In the genomic region with DNA sequence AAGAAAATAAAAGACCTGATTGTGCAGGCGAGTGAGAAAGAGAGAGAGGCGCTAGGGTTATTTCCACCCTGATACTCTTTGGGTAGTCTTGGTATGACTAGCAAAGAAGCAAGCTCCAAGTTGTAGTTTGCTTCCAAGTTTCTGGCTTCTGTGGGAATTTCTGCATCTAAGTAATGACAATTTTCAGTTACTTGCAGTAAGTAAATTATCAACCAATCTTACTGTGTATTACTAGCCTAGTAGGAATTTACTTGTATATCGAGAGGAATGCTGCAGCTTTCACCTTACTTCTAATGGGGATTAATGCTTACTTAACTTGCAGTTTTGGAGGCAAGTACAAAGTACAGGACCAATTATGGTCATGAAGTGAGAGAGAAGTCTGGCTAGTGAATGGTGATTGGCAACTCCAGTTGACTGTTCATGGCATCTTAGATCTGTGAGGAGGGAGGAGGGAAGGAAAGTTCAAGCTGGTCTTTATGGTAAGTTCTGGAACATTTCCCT, we compare ENCODE assay signal across 1 cellular context.
TF ChIP-seq lines count a peak whose summit lies in the region.

No MANE protein-coding gene starts in this region.

TF ChIP-seq in IMR-90, 13 proteins besides CTCF, POLR2A, EP300 and RAD21:
- no peak for TF ChIP-seq CEBPB (IDR thresholded peaks at IDR 0.05; ENCODE audit: low read depth, low read length)
